ENCODE assay signal across 12 cellular contexts in genomic region chr15:90598679-90599078, GRCh38.
DNase-seq lines count a peak whose midpoint lies in the region; ATAC-seq, FAIRE-seq and TF ChIP-seq lines count a peak whose summit lies in the region.
"Had no signal": no experiment of that assay in that cellular context is flagged by ENCODE, and none has a peak within 500 bp of the region (broad histone marks: within the 10 kb centered on the region; RNA-seq: fewer than 3 reads in every experiment).

No MANE protein-coding gene starts in this region.

- CTCF ChIA-PET in H1 (lab: Charles Lee; ENCODE audit: partially characterized antibody) (interaction anchor here (0.8 to 3.0 kb wide), 13 partner anchors 12 to 279 kb away, joined by 3 to 22 read pairs (median 4); no protein-coding TSS in a partner anchor), Caco-2 (lab: Charles Lee) (interaction anchor here (0.5 to 0.6 kb wide), 3 partner anchors 84 to 253 kb away, joined by 3 to 4 read pairs (median 3); no protein-coding TSS in a partner anchor)

- no peaks in the 10 kb centered on the region for H3K27me3 ChIP-seq in H1 (replicated peaks in 1 of 4; ENCODE audit: control insufficient read depth in 3 of 4, extremely low read depth in 1 of 4, insufficient read depth in 3 of 4, low read length in 3 of 4)
- no peaks in the 10 kb centered on the region for H3K27me3 ChIP-seq in stomach
- H3K27me3 ChIP-seq in Caco-2 (replicated peaks; ENCODE audit: control insufficient read depth, insufficient read depth, low read length) = no peaks in the 10 kb centered on the region
- H3K27me3 ChIP-seq: foreskin keratinocyte had no signal

- POLR2A ChIA-PET in H1 (lab: Charles Lee; ENCODE audit: partially characterized antibody) (no interaction called here), Caco-2 (lab: Charles Lee) (interaction anchor here (0.5 kb wide), 1 partner anchor 66 kb away, joined by 4 read pairs; no protein-coding TSS in a partner anchor)

- no peaks in the 10 kb centered on the region for H3K9me3 Mint-ChIP-seq in T-helper 2 cell treated with Interferon-gamma antibody and Interleukin-4, amounts not matched to agents 5 μg/mL and 100 μg/mL, for 36 hours
- no peaks in the 10 kb centered on the region for H3K9me3 Mint-ChIP-seq in Caco-2 (ENCODE audit: unreplicated experiment)

- no peaks in the 10 kb centered on the region for H4K20me1 ChIP-seq in H1 (replicated peaks in 1 of 2; ENCODE audit: control insufficient read depth in 1 of 2, insufficient read depth in 2 of 2, low read length in 2 of 2)

- no peak overlapping the region for H4K91ac ChIP-seq in H1 (replicated peaks; ENCODE audit: insufficient read length, low read length)

- H3K4me3 ChIP-seq in H1 (ENCODE audit: extremely low read depth in 1 of 4, insufficient read depth in 2 of 4, low read depth in 3 of 4, low read length in 4 of 4) (no peak overlapping the region), stomach (no peak overlapping the region), Caco-2 (ENCODE audit: low read depth, low read length) (no peak overlapping the region)

- no peak for TF ChIP-seq CTCF in VCaP (conservative IDR thresholded peaks at IDR 0.05)
- TF ChIP-seq CTCF in H1 (IDR thresholded peaks at IDR 0.05; ENCODE audit: control extremely low read depth in 1 of 3, insufficient read depth in 1 of 3, low read depth in 1 of 3, low read length in 3 of 3) = no peak
- no peak for TF ChIP-seq CTCF in stomach (IDR thresholded peaks at IDR 0.05)
- no peak for TF ChIP-seq CTCF in Caco-2 (IDR thresholded peaks at IDR 0.05; ENCODE audit: insufficient read depth in 1 of 2, low read depth in 1 of 2, low read length in 1 of 2, severe bottlenecking in 1 of 2, unreplicated experiment in 1 of 2)

- no peak overlapping the region for H4K5ac ChIP-seq in H1 (ENCODE audit: insufficient read length, low read depth, low read length)

- no peak overlapping the region for H2BK12ac ChIP-seq in H1 (ENCODE audit: low read depth, low read length)

- TF ChIP-seq POLR2A in H1 (IDR thresholded peaks at IDR 0.05; ENCODE audit: control extremely low read depth in 1 of 2, low read depth in 2 of 2, low read length in 2 of 2) (no peak), stomach (IDR thresholded peaks at IDR 0.05) (no peak)

- no peak for ATAC-seq in GM18870 (IDR thresholded peaks at IDR 0.05; ENCODE audit: unreplicated experiment)
- ATAC-seq: foreskin keratinocyte had no signal

- DNase-seq in T-helper 2 cell treated with Interferon-gamma antibody and Interleukin-4, amounts not matched to agents 5 μg/mL and 100 μg/mL, for 36 hours (ENCODE audit: low spot score) = no peak
- no peak for DNase-seq in T-helper 2 cell
- DNase-seq in H1 (ENCODE audit: low read depth in 1 of 2, low spot score in 2 of 2) = no peak
- no peak for DNase-seq in stomach
- DNase-seq in stimulated activated CD8-positive, alpha-beta memory T cell treated with anti-CD3 and anti-CD28 coated beads, Interleukin-4, amount 100 ng/mL, for 48 hours = no peak
- no peak for DNase-seq in Caco-2
- DNase-seq: 8988T, foreskin keratinocyte had no signal

- FAIRE-seq in H1 (lab: Jason Lieb, UNC) = no peak
- FAIRE-seq: colon had no signal

- H3K18ac ChIP-seq in H1 (ENCODE audit: extremely low read depth, low read length) = no peak overlapping the region

- 0 out of 2 replicates have a peak overlapping the region, but pooled peaks have one; percentile 10 for H2BK5ac ChIP-seq in H1 (ENCODE audit: low read depth, low read length)

- no TSS peak for BruUV-seq in Caco-2 (replicated peaks; lab: Mats Ljungman, UMichigan)

- no peak overlapping the region for H2BK20ac ChIP-seq in H1 (ENCODE audit: low read length)

- 86% methylated on average over 10 of the region's 10 CpGs; no CpG with 5 or more reads in 1 of the 2 experiments for WGBS in H1 (ENCODE audit: extremely low coverage in 1 of 2, insufficient coverage in 1 of 2, insufficient read length in 1 of 2, insufficient replicate concordance in 2 of 2, low coverage in 1 of 2, low lambda C conversion rate in 2 of 2, missing lambda C conversion rate in 1 of 2), 2 experiments
- WGBS in stomach, 5 donors = 91 to 95% (median 92%) methylated on average over 10 of the region's 10 CpGs

- H2AFZ ChIP-seq in H1 (ENCODE audit: low read length) = no peak overlapping the region

- no peaks in the 10 kb centered on the region for H3K27me3 Mint-ChIP-seq in T-helper 2 cell treated with Interferon-gamma antibody and Interleukin-4, amounts not matched to agents 5 μg/mL and 100 μg/mL, for 36 hours (ENCODE audit: low read depth)
- H3K27me3 Mint-ChIP-seq in Caco-2 (ENCODE audit: insufficient read depth, unreplicated experiment) = no peaks in the 10 kb centered on the region

- H3K4ac ChIP-seq in H1 (replicated peaks; ENCODE audit: insufficient read length, low read depth, low read length) = no peak overlapping the region

- H4K8ac ChIP-seq in H1 (ENCODE audit: extremely low read depth, insufficient read depth, low read length) = no peak overlapping the region

- H2AK5ac ChIP-seq in H1 (ENCODE audit: low read depth, low read length) = no peak overlapping the region

- no peak overlapping the region for H2BK120ac ChIP-seq in H1 (replicated peaks; ENCODE audit: low read depth, low read length)

- no peak overlapping the region for H3K4me2 ChIP-seq in H1 (ENCODE audit: insufficient read depth in 1 of 2, low read depth in 2 of 2, low read length in 2 of 2)

- H3K9me3 ChIP-seq in H1 (ENCODE audit: insufficient read depth in 2 of 2, low read depth in 1 of 2, low read length in 1 of 2) (no peaks in the 10 kb centered on the region), stomach (no peaks in the 10 kb centered on the region), Caco-2 (no peaks in the 10 kb centered on the region)

- H3K79me1 ChIP-seq in H1 (ENCODE audit: low read depth, low read length) = no peaks in the 10 kb centered on the region

- peaks cover 79% of the 10 kb centered on the region for H3K4me1 Mint-ChIP-seq in T-helper 2 cell treated with Interferon-gamma antibody and Interleukin-4, amounts not matched to agents 5 μg/mL and 100 μg/mL, for 36 hours (ENCODE audit: low read depth)
- H3K4me1 Mint-ChIP-seq in Caco-2 (ENCODE audit: low read depth, unreplicated experiment) = no peaks in the 10 kb centered on the region

- TF ChIP-seq RAD21 in H1 (IDR thresholded peaks at IDR 0.05 in 1 of 2, conservative IDR thresholded peaks at IDR 0.05 in 1 of 2; ENCODE audit: low read depth in 2 of 2, low read length in 2 of 2) = no peak

- H3K14ac ChIP-seq in H1 (ENCODE audit: insufficient read length) = no peak overlapping the region

- no peaks in the 10 kb centered on the region for H3K23me2 ChIP-seq in H1 (ENCODE audit: low read depth, low read length)

- no peak overlapping the region for H3K23ac ChIP-seq in H1 (ENCODE audit: insufficient read length)

- no peaks in the 10 kb centered on the region for H3K79me2 ChIP-seq in H1 (ENCODE audit: control insufficient read depth in 1 of 2, insufficient read depth in 2 of 2, low read length in 2 of 2)

- H3K4me1 ChIP-seq in H1 (replicated peaks in 1 of 4; ENCODE audit: control insufficient read depth in 3 of 4, insufficient read depth in 4 of 4, low read length in 3 of 4) = peaks cover 0 to 6% (median 4%) of the 10 kb centered on the region in 4 experiments; a peak in 6 of 7 replicates
- peaks cover 45 to 58% (median 54%) of the 10 kb centered on the region in 4 donors for H3K4me1 ChIP-seq in stomach
- no peaks in the 10 kb centered on the region for H3K4me1 ChIP-seq in Caco-2

- H3K27ac ChIP-seq in VCaP = peak overlapping the region; percentile 92
- H3K27ac ChIP-seq in H1 (ENCODE audit: low read depth, low read length) = no peak overlapping the region
- H3K27ac ChIP-seq in stomach = peak overlapping the region in 4 of 5 donors; percentile 68 to 86 (median 78)
- H3K27ac ChIP-seq: foreskin keratinocyte, HL-60 had no signal

- H3K56ac ChIP-seq in H1 (replicated peaks; ENCODE audit: insufficient read length, low read depth, low read length) = no peak overlapping the region

- no peak overlapping the region for H2BK15ac ChIP-seq in H1 (ENCODE audit: low read length)

- H3K9ac ChIP-seq in H1 (replicated peaks in 1 of 4; ENCODE audit: extremely low read depth in 1 of 4, low read depth in 3 of 4, low read length in 3 of 4) = no peak overlapping the region

- peak overlapping the region; percentile 96 for H3K27ac Mint-ChIP-seq in T-helper 2 cell treated with Interferon-gamma antibody and Interleukin-4, amounts not matched to agents 5 μg/mL and 100 μg/mL, for 36 hours
- H3K27ac Mint-ChIP-seq in Caco-2 (ENCODE audit: unreplicated experiment) = no peak overlapping the region

- TF ChIP-seq EP300 in H1 (IDR thresholded peaks at IDR 0.05; ENCODE audit: borderline replicate concordance in 1 of 2, low read depth in 2 of 2, low read length in 2 of 2) (no peak), stomach (IDR thresholded peaks at IDR 0.05) (no peak)

- intact Hi-C loops in stomach (cut with DNase I; ENCODE audit: low total_unique reads) (no loop called here), Caco-2 (cut with micrococcal nuclease; ENCODE audit: unreplicated experiment) (loop anchor here (5.0 kb wide), 1 partner anchor 101 kb away; no protein-coding TSS in a partner anchor)

- H3K36me3 ChIP-seq in H1 (ENCODE audit: control insufficient read depth in 2 of 4, insufficient read depth in 4 of 4, low read length in 3 of 4) = no peaks in the 10 kb centered on the region
- H3K36me3 ChIP-seq in stomach = peaks cover 0 to 24% (median 11%) of the 10 kb centered on the region in 4 donors
- H3K36me3 ChIP-seq in Caco-2 (ENCODE audit: control insufficient read depth, insufficient read depth, low read length) = no peaks in the 10 kb centered on the region; the same call in 1 of the 2 replicates

- H3K36me3 Mint-ChIP-seq in T-helper 2 cell treated with Interferon-gamma antibody and Interleukin-4, amounts not matched to agents 5 μg/mL and 100 μg/mL, for 36 hours (ENCODE audit: low read depth) = peaks cover 72% of the 10 kb centered on the region
- peaks cover 7% of the 10 kb centered on the region for H3K36me3 Mint-ChIP-seq in Caco-2 (ENCODE audit: insufficient read depth, unreplicated experiment)

- peak overlapping the region; percentile 78 for H3K4me3 Mint-ChIP-seq in T-helper 2 cell treated with Interferon-gamma antibody and Interleukin-4, amounts not matched to agents 5 μg/mL and 100 μg/mL, for 36 hours
- H3K4me3 Mint-ChIP-seq in Caco-2 (ENCODE audit: unreplicated experiment) = no peak overlapping the region

TF ChIP-seq in H1, 55 proteins besides CTCF, POLR2A, EP300 and RAD21:
- TF ChIP-seq SUZ12 (IDR thresholded peaks at IDR 0.05; ENCODE audit: low read length) (no peak), YY1 (IDR thresholded peaks at IDR 0.05; ENCODE audit: low read depth, low read length) (no peak)
